In the genomic region with DNA sequence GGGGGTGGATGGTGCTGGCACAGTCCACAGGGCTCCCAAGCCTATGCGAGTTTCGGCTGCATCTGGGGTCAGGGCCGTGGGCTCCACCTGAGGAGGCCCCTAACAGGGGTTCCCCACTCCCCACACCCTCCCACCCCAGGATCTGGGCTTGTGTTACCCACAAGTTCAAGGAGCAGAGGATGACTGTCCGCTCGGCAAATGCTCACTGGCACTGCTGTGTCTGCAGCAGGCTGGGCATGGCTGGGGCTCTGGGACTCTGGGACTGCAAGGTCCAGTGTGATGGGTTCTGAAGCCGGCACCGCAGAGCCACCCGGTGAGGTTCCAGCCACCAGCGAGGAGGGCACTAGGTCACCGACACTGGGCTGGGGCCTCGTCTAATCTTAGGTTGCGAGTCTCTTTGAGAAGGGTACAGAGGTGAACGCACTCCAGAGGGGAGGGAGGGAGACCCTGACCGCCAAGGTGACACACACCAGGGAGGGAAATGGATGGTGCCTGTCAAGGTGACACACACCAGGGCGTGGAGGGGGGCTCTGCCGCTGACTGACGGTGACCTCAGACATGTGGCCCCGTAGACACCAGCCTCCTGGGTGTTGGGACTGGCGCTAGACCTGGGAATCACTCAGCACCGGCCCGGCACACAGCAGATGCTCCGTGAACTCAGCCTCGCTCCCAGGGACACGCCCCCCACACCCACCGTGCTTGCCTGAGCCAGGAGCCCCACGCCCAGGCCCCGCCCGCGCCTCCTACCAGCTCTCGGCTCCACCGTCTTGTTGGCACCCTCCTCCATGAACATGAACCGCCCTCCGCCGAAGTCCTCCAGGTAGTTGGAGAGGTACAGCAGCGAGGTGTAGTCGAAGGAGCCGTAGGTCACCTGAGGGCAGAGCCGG, we compare ENCODE assay signal across 1 cellular context.
TF ChIP-seq lines count a peak whose summit lies in the region.

No MANE protein-coding gene starts in this region.

TF ChIP-seq in HEK293, 187 proteins besides CTCF, POLR2A, EP300 and RAD21 (continued from another document):
- TF ChIP-seq, protein P1, sequence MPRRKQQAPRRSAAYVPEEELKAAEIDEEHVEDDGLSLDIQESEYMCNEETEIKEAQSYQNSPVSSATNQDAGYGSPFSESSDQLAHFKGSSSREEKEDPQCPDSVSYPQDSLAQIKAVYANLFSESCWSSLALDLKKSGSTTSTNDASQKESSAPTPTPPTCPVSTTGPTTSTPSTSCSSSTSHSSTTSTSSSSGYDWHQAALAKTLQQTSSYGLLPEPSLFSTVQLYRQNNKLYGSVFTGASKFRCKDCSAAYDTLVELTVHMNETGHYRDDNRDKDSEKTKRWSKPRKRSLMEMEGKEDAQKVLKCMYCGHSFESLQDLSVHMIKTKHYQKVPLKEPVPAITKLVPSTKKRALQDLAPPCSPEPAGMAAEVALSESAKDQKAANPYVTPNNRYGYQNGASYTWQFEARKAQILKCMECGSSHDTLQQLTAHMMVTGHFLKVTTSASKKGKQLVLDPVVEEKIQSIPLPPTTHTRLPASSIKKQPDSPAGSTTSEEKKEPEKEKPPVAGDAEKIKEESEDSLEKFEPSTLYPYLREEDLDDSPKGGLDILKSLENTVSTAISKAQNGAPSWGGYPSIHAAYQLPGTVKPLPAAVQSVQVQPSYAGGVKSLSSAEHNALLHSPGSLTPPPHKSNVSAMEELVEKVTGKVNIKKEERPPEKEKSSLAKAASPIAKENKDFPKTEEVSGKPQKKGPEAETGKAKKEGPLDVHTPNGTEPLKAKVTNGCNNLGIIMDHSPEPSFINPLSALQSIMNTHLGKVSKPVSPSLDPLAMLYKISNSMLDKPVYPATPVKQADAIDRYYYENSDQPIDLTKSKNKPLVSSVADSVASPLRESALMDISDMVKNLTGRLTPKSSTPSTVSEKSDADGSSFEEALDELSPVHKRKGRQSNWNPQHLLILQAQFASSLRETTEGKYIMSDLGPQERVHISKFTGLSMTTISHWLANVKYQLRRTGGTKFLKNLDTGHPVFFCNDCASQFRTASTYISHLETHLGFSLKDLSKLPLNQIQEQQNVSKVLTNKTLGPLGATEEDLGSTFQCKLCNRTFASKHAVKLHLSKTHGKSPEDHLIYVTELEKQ (tag by site-specific recombination; IDR thresholded peaks at IDR 0.05; ENCODE audit: borderline replicate concordance), result no peak
- TF ChIP-seq KLF17 (tag by site-specific recombination; IDR thresholded peaks at IDR 0.05) (peak; percentile 89), ZNF202 (tag by site-specific recombination; IDR thresholded peaks at IDR 0.05; ENCODE audit: borderline replicate concordance) (no peak), KLF1 (tag by site-specific recombination; IDR thresholded peaks at IDR 0.05) (peak; percentile 100), ZFHX2 (tag by site-specific recombination; conservative IDR thresholded peaks at IDR 0.05) (peak; percentile 76), KLF10 (tag by site-specific recombination; IDR thresholded peaks at IDR 0.05) (peak; percentile 54; the same call in 1 of the 2 replicates), EGR2 (tag by site-specific recombination; IDR thresholded peaks at IDR 0.05; ENCODE audit: low read depth) (peak; percentile 83), KLF9 (tag by site-specific recombination; IDR thresholded peaks at IDR 0.05; ENCODE audit: low read depth) (peak; percentile 51; the same call in 1 of the 2 replicates), ZNF121 (tag by site-specific recombination; IDR thresholded peaks at IDR 0.05) (no peak), ZNF623 (tag by site-specific recombination; IDR thresholded peaks at IDR 0.05) (no peak), BCL11A (tag by site-specific recombination; IDR thresholded peaks at IDR 0.05; ENCODE audit: low read depth) (no peak), ZNF747 (tag by site-specific recombination; IDR thresholded peaks at IDR 0.05) (no peak)
- TF ChIP-seq, protein P2, sequence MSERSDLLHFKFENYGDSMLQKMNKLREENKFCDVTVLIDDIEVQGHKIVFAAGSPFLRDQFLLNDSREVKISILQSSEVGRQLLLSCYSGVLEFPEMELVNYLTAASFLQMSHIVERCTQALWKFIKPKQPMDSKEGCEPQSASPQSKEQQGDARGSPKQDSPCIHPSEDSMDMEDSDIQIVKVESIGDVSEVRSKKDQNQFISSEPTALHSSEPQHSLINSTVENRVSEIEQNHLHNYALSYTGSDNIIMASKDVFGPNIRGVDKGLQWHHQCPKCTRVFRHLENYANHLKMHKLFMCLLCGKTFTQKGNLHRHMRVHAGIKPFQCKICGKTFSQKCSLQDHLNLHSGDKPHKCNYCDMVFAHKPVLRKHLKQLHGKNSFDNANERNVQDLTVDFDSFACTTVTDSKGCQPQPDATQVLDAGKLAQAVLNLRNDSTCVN (tag by site-specific recombination; optimal IDR thresholded peaks at IDR 0.05), result no peak
- TF ChIP-seq, protein P3, sequence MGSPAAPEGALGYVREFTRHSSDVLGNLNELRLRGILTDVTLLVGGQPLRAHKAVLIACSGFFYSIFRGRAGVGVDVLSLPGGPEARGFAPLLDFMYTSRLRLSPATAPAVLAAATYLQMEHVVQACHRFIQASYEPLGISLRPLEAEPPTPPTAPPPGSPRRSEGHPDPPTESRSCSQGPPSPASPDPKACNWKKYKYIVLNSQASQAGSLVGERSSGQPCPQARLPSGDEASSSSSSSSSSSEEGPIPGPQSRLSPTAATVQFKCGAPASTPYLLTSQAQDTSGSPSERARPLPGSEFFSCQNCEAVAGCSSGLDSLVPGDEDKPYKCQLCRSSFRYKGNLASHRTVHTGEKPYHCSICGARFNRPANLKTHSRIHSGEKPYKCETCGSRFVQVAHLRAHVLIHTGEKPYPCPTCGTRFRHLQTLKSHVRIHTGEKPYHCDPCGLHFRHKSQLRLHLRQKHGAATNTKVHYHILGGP (tag by site-specific recombination; IDR thresholded peaks at IDR 0.05), result no peak
